ENCODE assay signal across 9 cellular contexts in genomic region chr1:186738896-186739295, GRCh38. TPM values are rescaled to one million over a fixed set of nuclear protein-coding genes. Genes with fewer than 3 reads are reported as not detected.
A peak's percentile ranks its signal among the peaks of the same experiment; 100 is the strongest.
DNase-seq lines count a peak whose midpoint lies in the region; ATAC-seq and TF ChIP-seq lines count a peak whose summit lies in the region.
"Had no signal": no experiment of that assay in that cellular context is flagged by ENCODE, and none has a peak within 500 bp of the region (broad histone marks: within the 10 kb centered on the region; RNA-seq: fewer than 3 reads in every experiment).

No MANE protein-coding gene starts in this region.

- H3K4me3 Mint-ChIP-seq in activated naive CD8-positive, alpha-beta T cell treated with anti-CD3 and anti-CD28 coated beads, Interleukin-2, amount 10 ng/mL, durations not matched to agents 7 days and 5 days = no peak overlapping the region
- H3K4me3 Mint-ChIP-seq in glutamatergic neuron (ENCODE audit: unreplicated experiment) = no peak overlapping the region

- peak; percentile 86 for ATAC-seq in GM18498 (IDR thresholded peaks at IDR 0.05; ENCODE audit: unreplicated experiment)
- ATAC-seq in GM21381 (IDR thresholded peaks at IDR 0.05; ENCODE audit: unreplicated experiment) = peak; percentile 81
- peak; percentile 75 for ATAC-seq in HG03432 (IDR thresholded peaks at IDR 0.05; ENCODE audit: unreplicated experiment)
- ATAC-seq in activated naive CD8-positive, alpha-beta T cell treated with anti-CD3 and anti-CD28 coated beads, Interleukin-2, amount 10 ng/mL, durations not matched to agents 7 days and 5 days (ENCODE audit: low read depth) = peak; percentile 47

- H3K36me3 Mint-ChIP-seq in activated naive CD8-positive, alpha-beta T cell treated with anti-CD3 and anti-CD28 coated beads, Interleukin-2, amount 10 ng/mL, durations not matched to agents 7 days and 5 days = no peaks in the 10 kb centered on the region
- no peaks in the 10 kb centered on the region for H3K36me3 Mint-ChIP-seq in glutamatergic neuron (ENCODE audit: unreplicated experiment)

- H3K4me1 Mint-ChIP-seq in activated naive CD8-positive, alpha-beta T cell treated with anti-CD3 and anti-CD28 coated beads, Interleukin-2, amount 10 ng/mL, durations not matched to agents 7 days and 5 days = peaks cover 5% of the 10 kb centered on the region
- no peaks in the 10 kb centered on the region for H3K4me1 Mint-ChIP-seq in glutamatergic neuron (ENCODE audit: low read depth, unreplicated experiment)

- TF ChIP-seq CTCF in glutamatergic neuron (IDR thresholded peaks at IDR 0.05; ENCODE audit: partially characterized antibody, unreplicated experiment) = no peak

- no peaks in the 10 kb centered on the region for H3K9me3 Mint-ChIP-seq in activated naive CD8-positive, alpha-beta T cell treated with anti-CD3 and anti-CD28 coated beads, Interleukin-2, amount 10 ng/mL, durations not matched to agents 7 days and 5 days
- no peaks in the 10 kb centered on the region for H3K9me3 Mint-ChIP-seq in glutamatergic neuron (ENCODE audit: unreplicated experiment)

- POLR2A ChIA-PET in activated naive CD8-positive, alpha-beta T cell treated with anti-CD3 and anti-CD28 coated beads, Interleukin-2, amount 10 ng/mL, durations not matched to agents 7 days and 5 days (lab: Charles Lee) = no interaction called here

- DNase-seq in activated naive CD8-positive, alpha-beta T cell treated with anti-CD3 and anti-CD28 coated beads, Interleukin-2, amount 10 ng/mL, durations not matched to agents 7 days and 5 days = no peak
- DNase-seq in glutamatergic neuron (no peak), D341Med (ENCODE audit: low spot score) (no peak), AG08396 (ENCODE audit: low spot score) (no peak), AG08395 (ENCODE audit: low spot score) (no peak)
- DNase-seq: NCI-H69 had no signal

- H3K27me3 Mint-ChIP-seq in activated naive CD8-positive, alpha-beta T cell treated with anti-CD3 and anti-CD28 coated beads, Interleukin-2, amount 10 ng/mL, durations not matched to agents 7 days and 5 days = no peaks in the 10 kb centered on the region
- no peaks in the 10 kb centered on the region for H3K27me3 Mint-ChIP-seq in glutamatergic neuron (ENCODE audit: unreplicated experiment)

- no peak overlapping the region for H3K27ac Mint-ChIP-seq in activated naive CD8-positive, alpha-beta T cell treated with anti-CD3 and anti-CD28 coated beads, Interleukin-2, amount 10 ng/mL, durations not matched to agents 7 days and 5 days
- no peak overlapping the region for H3K27ac Mint-ChIP-seq in glutamatergic neuron (ENCODE audit: unreplicated experiment)

RNA-seq across cellular contexts. Expression of gene PTGS2, which starts 58.7 kb away (rescaled TPM):
- not detected for total RNA-seq in activated naive CD8-positive, alpha-beta T cell treated with anti-CD3 and anti-CD28 coated beads, Interleukin-2, amount 10 ng/mL, durations not matched to agents 7 days and 5 days
- total RNA-seq in glutamatergic neuron (ENCODE audit: unreplicated experiment) = not detected
